21 cellular contexts compared by ENCODE assay signal in genomic region chr2:16870677-16871076, GRCh38.
DNase-seq lines count a peak whose midpoint lies in the region; TF ChIP-seq lines count a peak whose summit lies in the region.
"Had no signal": no experiment of that assay in that cellular context is flagged by ENCODE, and none has a peak within 500 bp of the region (broad histone marks: within the 10 kb centered on the region; RNA-seq: fewer than 3 reads in every experiment).

No MANE protein-coding gene starts in this region.

- TF ChIP-seq POLR2A in stomach (IDR thresholded peaks at IDR 0.05), result no peak

- no peak overlapping the region for H3K4me2 ChIP-seq in hepatocyte
- H3K4me2 ChIP-seq: GM23338 had no signal

- DNase-seq in CD1c-positive myeloid dendritic cell (ENCODE audit: extremely low spot score) (peak; percentile 6), NCI-H1436 treated with DMSO at 0.1 percent for 48 hours (lab: John Stamatoyannopoulos, UW) (peak; percentile 86), NCI-H82 treated with DMSO at 0.1 percent for 48 hours (lab: John Stamatoyannopoulos, UW; ENCODE audit: unreplicated experiment) (peak; percentile 73), inferior parietal cortex (ENCODE audit: extremely low spot score) (peak; percentile 20), nucleus accumbens (lab: John Stamatoyannopoulos, UW) (no peak), stomach (no peak), hepatocyte (ENCODE audit: low spot score) (no peak), HUDEP-2 (lab: John Stamatoyannopoulos, UW; ENCODE audit: unreplicated experiment in 76 of 76) (no peak)
- DNase-seq: AML-193; Caco-2; CD4-positive, CD25-positive, alpha-beta regulatory T cell; DMS79 treated with DMSO at 0.1 percent for 48 hours; Kasumi-1; MM.1S; NCI-H1092 treated with DMSO at 0.1 percent for 48 hours; NCI-H1694 treated with DMSO at 0.1 percent for 48 hours; NCI-H2107; NCI-H446; OCI-M1; SIG-M5 had no signal

- no peaks in the 10 kb centered on the region for H3K79me2 ChIP-seq in hepatocyte

- H3K9me3 ChIP-seq in stomach, result no peaks in the 10 kb centered on the region
- no peaks in the 10 kb centered on the region for H3K9me3 ChIP-seq in hepatocyte (ENCODE audit: low read depth)
- H3K9me3 ChIP-seq: Caco-2 had no signal

- H4K20me1 ChIP-seq in hepatocyte (ENCODE audit: insufficient read depth, poor library complexity, severe bottlenecking), result no peaks in the 10 kb centered on the region

- WGBS in stomach, 5 donors, result 63 to 75% (median 70%) methylated on average over 2 of the region's 2 CpGs
- WGBS in hepatocyte (ENCODE audit: low lambda C conversion rate, missing lambda C conversion rate), result 72% methylated on average over 2 of the region's 2 CpGs

- H3K36me3 ChIP-seq in stomach (no peaks in the 10 kb centered on the region), hepatocyte (replicated peaks; ENCODE audit: insufficient read depth, low read depth) (no peaks in the 10 kb centered on the region)

- H3K4me1 ChIP-seq in stomach (no peaks in the 10 kb centered on the region), hepatocyte (ENCODE audit: insufficient read depth) (peaks cover 8% of the 10 kb centered on the region)
- H3K4me1 ChIP-seq: Caco-2 had no signal

- H3K4me3 ChIP-seq in stomach (no peak overlapping the region), hepatocyte (no peak overlapping the region)
- H3K4me3 ChIP-seq: GM23338 had no signal

- H3K27me3 ChIP-seq in stomach (no peaks in the 10 kb centered on the region), hepatocyte (no peaks in the 10 kb centered on the region)

- TF ChIP-seq CTCF in stomach (IDR thresholded peaks at IDR 0.05) (no peak), hepatocyte (IDR thresholded peaks at IDR 0.05; ENCODE audit: poor library complexity) (no peak)

- intact Hi-C loops in stomach (cut with DNase I; ENCODE audit: low total_unique reads), result no loop called here

- no peak for TF ChIP-seq EP300 in stomach (IDR thresholded peaks at IDR 0.05)

- no peaks in the 10 kb centered on the region for H3K9me2 ChIP-seq in hepatocyte (replicated peaks; ENCODE audit: insufficient read depth)

- H3K27ac ChIP-seq in stomach (no peak overlapping the region), hepatocyte (no peak overlapping the region)

- H2AFZ ChIP-seq in hepatocyte, result no peak overlapping the region

Comparison
In these comparisons a context has a peak if more than half of its experiments do, and no peak if none do; other contexts are left out.
1. DNase-seq: peak in CD1c-positive myeloid dendritic cell (single experiment), NCI-H1436 treated with DMSO at 0.1 percent for 48 hours (single experiment), NCI-H82 treated with DMSO at 0.1 percent for 48 hours (single experiment) and inferior parietal cortex (single experiment); none in nucleus accumbens (0 of 56), stomach (single experiment), hepatocyte (single experiment) and HUDEP-2 (0 of 76).